1 cellular context compared by ENCODE assay signal in genomic region chr16:30372037-30372712, GRCh38.
A peak's percentile ranks its signal among the peaks of the same experiment; 100 is the strongest.
TF ChIP-seq lines count a peak whose summit lies in the region.

No MANE protein-coding gene starts in this region.

TF ChIP-seq in K562, 482 proteins besides CTCF, POLR2A, EP300 and RAD21:
- TF ChIP-seq NFIC (IDR thresholded peaks at IDR 0.05) (peak; percentile 76), E2F3 (CRISPR knock-in tag; IDR thresholded peaks at IDR 0.05) (no peak)
